ENCODE assay signal across 8 cellular contexts in genomic region chr10:12419279-12419847, GRCh38.
A peak's percentile ranks its signal among the peaks of the same experiment; 100 is the strongest.
DNase-seq lines count a peak whose midpoint lies in the region; ATAC-seq, FAIRE-seq and TF ChIP-seq lines count a peak whose summit lies in the region.

No MANE protein-coding gene starts in this region.

- TF ChIP-seq CTCF in K562 (IDR thresholded peaks at IDR 0.05 in 2 of 3, conservative IDR thresholded peaks at IDR 0.05 in 1 of 3; ENCODE audit: insufficient read depth in 2 of 3, low read depth in 1 of 3, low read length in 3 of 3) (no peak), psoas muscle (IDR thresholded peaks at IDR 0.05) (no peak), glutamatergic neuron (IDR thresholded peaks at IDR 0.05; ENCODE audit: partially characterized antibody, unreplicated experiment) (no peak)

- CTCF ChIA-PET in K562 (lab: Yijun Ruan, JAX; ENCODE audit: low intra/inter-chr PET ratio), result no interaction called here

- no TSS peak for BruUV-seq in K562 (replicated peaks; lab: Mats Ljungman, UMichigan)

- intact Hi-C loops in K562 (cut with micrococcal nuclease) (no loop called here), psoas muscle (cut with DNase I) (no loop called here)

- H3K36me3 Mint-ChIP-seq in glutamatergic neuron (ENCODE audit: unreplicated experiment), result no peaks in the 10 kb centered on the region

- H4K20me1 ChIP-seq in K562 (replicated peaks; ENCODE audit: control insufficient read depth, insufficient read depth, low read length), result no peaks in the 10 kb centered on the region

- H3K4me3 ChIP-seq in K562 (no peak overlapping the region), psoas muscle (no peak overlapping the region)

- H3K4me3 Mint-ChIP-seq in glutamatergic neuron (ENCODE audit: unreplicated experiment), result no peak overlapping the region

- no peak for TF ChIP-seq POLR2A in K562 (conservative IDR thresholded peaks at IDR 0.05)

- H3K9me3 ChIP-seq in K562 (replicated peaks; ENCODE audit: control insufficient read depth, insufficient read depth, low read depth, low read length), result no peaks in the 10 kb centered on the region
- no peaks in the 10 kb centered on the region for H3K9me3 ChIP-seq in psoas muscle

- H3K36me3 ChIP-seq in K562 (ENCODE audit: control insufficient read depth, insufficient read depth, low read length), result no peaks in the 10 kb centered on the region
- H3K36me3 ChIP-seq in psoas muscle (ENCODE audit: insufficient read depth in 1 of 2, low read depth in 1 of 2), result no peaks in the 10 kb centered on the region

- TF ChIP-seq RAD21 in K562 (CRISPR knock-in tag; conservative IDR thresholded peaks at IDR 0.05 in 1 of 2, IDR thresholded peaks at IDR 0.05 in 1 of 2), result no peak

- H3K9me1 ChIP-seq in K562 (ENCODE audit: control insufficient read depth, insufficient read depth, low read length), result no peaks in the 10 kb centered on the region

- H3K4me1 Mint-ChIP-seq in glutamatergic neuron (ENCODE audit: low read depth, unreplicated experiment), result no peaks in the 10 kb centered on the region

- H3K79me2 ChIP-seq in K562 (ENCODE audit: control insufficient read depth, insufficient read depth, low read length), result no peaks in the 10 kb centered on the region

- H3K4me1 ChIP-seq in K562 (replicated peaks in 1 of 2; ENCODE audit: control insufficient read depth in 2 of 2, insufficient read depth in 2 of 2, low read length in 2 of 2), result no peaks in the 10 kb centered on the region
- H3K4me1 ChIP-seq in psoas muscle, result no peaks in the 10 kb centered on the region

- H3K27ac ChIP-seq in K562 (ENCODE audit: extremely low read depth, low read depth, low read length) (no peak overlapping the region), psoas muscle (no peak overlapping the region)

- ATAC-seq in K562 (no peak), psoas muscle (peak in 3 of 4 donors; percentile 50 to 76 (median 57)), HG03095 (IDR thresholded peaks at IDR 0.05; ENCODE audit: unreplicated experiment) (no peak), GM19035 (IDR thresholded peaks at IDR 0.05; ENCODE audit: unreplicated experiment) (no peak)

- in situ Hi-C loops in K562 (cut with MboI), result no loop called here

- peak; percentile 38 for DNase-seq in EH (ENCODE audit: low read depth)
- DNase-seq in T-helper 22 cell (ENCODE audit: low read depth), result peak; percentile 30
- DNase-seq in K562 (ENCODE audit: extremely low read depth in 1 of 4, low spot score in 3 of 4), result no peak
- DNase-seq in psoas muscle, result peak; percentile 57 to 65
- no peak for DNase-seq in glutamatergic neuron
- no peak for DNase-seq in amygdala (lab: John Stamatoyannopoulos, UW)

- no peak overlapping the region for H3K9ac ChIP-seq in K562 (ENCODE audit: insufficient read depth in 1 of 2, low read depth in 2 of 2, low read length in 2 of 2)

- H3K27me3 ChIP-seq in K562 (ENCODE audit: control insufficient read depth in 2 of 2, insufficient read depth in 2 of 2, low read length in 2 of 2) (peaks cover 21 to 60% of the 10 kb centered on the region in 2 experiments), psoas muscle (ENCODE audit: insufficient read depth in 3 of 3, low read length in 2 of 3) (no peaks in the 10 kb centered on the region)

- no peak overlapping the region for H3K4me2 ChIP-seq in K562 (ENCODE audit: insufficient read depth, low read length)

- H3K27ac Mint-ChIP-seq in glutamatergic neuron (ENCODE audit: unreplicated experiment), result no peak overlapping the region

- 4% methylated on average over 9 of the region's 9 CpGs for WGBS in K562 (ENCODE audit: insufficient coverage, low coverage, missing lambda C conversion rate)
- WGBS in psoas muscle, 3 donors, result 56 to 59% (median 58%) methylated on average over 9 of the region's 9 CpGs

- no peak for TF ChIP-seq EP300 in K562 (IDR thresholded peaks at IDR 0.05; ENCODE audit: low read length)

- peaks cover 7% of the 10 kb centered on the region for H3K9me3 Mint-ChIP-seq in glutamatergic neuron (ENCODE audit: unreplicated experiment)

- H2AFZ ChIP-seq in K562 (ENCODE audit: low read depth, low read length), result no peak overlapping the region

- H3K27me3 Mint-ChIP-seq in glutamatergic neuron (ENCODE audit: unreplicated experiment), result peaks cover 9% of the 10 kb centered on the region

- POLR2A ChIA-PET in K562 (lab: Yijun Ruan, JAX), result interaction anchor here (1.0 kb wide), 1 partner anchor 9 kb away, joined by 5 read pairs; no protein-coding TSS in a partner anchor

- FAIRE-seq in K562 (lab: Jason Lieb, UNC), result no peak

TF ChIP-seq in K562, 482 proteins besides CTCF, POLR2A, EP300 and RAD21:
- TF ChIP-seq ZNF766 (CRISPR knock-in tag; conservative IDR thresholded peaks at IDR 0.05) (no peak), MBD1 (CRISPR knock-in tag; IDR thresholded peaks at IDR 0.05) (no peak), FOSL1 (tag; conservative IDR thresholded peaks at IDR 0.05) (peak; percentile 50; the same call in 1 of the 2 replicates), GATAD2A (IDR thresholded peaks at IDR 0.05) (no peak)

Comparison
In these comparisons a context has a peak if more than half of its experiments do, and no peak if none do; other contexts are left out.
1. DNase-seq: peak in EH (single experiment), T-helper 22 cell (single experiment) and psoas muscle (2 of 2); none in K562 (0 of 4), glutamatergic neuron (single experiment) and amygdala (0 of 56).
2. ATAC-seq: peak in psoas muscle (3 of 4); none in K562 (single experiment), HG03095 (single experiment) and GM19035 (single experiment).